ENCODE assay signal across 8 cellular contexts in genomic region chr3:103137830-103138229, GRCh38.
"Had no signal": no experiment of that assay in that cellular context is flagged by ENCODE, and none has a peak within 500 bp of the region (broad histone marks: within the 10 kb centered on the region; RNA-seq: fewer than 3 reads in every experiment).

No MANE protein-coding gene starts in this region.

- H3K4me2 ChIP-seq: GM23338, KMS-11 had no signal

- H3K36me3 Mint-ChIP-seq: IgD-negative memory B cell had no signal

- H3K27ac Mint-ChIP-seq: GM23338, H9, IgD-negative memory B cell had no signal

- DNase-seq: H9, HCEC 1CT, KBM-7 had no signal

- H3K27ac ChIP-seq: HL-60, KMS-11 had no signal

- H3K4me3 Mint-ChIP-seq: GM23338, H9, IgD-negative memory B cell had no signal

- H3K9me3 Mint-ChIP-seq: GM23338, H9, IgD-negative memory B cell had no signal

- H3K4me1 Mint-ChIP-seq: IgD-negative memory B cell had no signal

- H3K9ac ChIP-seq: KMS-11 had no signal

- ATAC-seq: GM23338, HepG2 had no signal

- H2AFZ ChIP-seq: GM23338 had no signal

- H3K4me3 ChIP-seq: GM23338 had no signal

- H3K27me3 Mint-ChIP-seq: IgD-negative memory B cell had no signal
